Comparison of ENCODE assay signal across 12 cellular contexts in the genomic region with DNA sequence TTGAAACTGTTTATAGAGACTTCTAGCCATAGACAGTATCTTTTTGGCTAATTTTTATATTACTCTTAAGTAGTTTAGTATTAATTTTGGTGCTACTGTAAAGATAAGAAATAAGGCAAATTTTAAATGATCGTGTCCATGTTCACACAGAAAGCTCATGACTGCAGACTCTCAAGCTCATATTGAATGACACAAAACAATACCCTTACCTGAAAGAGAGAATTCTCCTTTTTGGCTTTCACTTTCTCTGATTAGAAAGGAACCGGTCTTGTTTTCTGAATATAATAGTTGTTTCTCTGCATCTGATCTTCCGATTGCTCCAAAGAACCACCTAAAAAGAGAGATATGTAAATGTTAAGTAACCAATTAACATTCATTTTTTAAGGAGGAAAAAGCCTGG. TPM values are rescaled to one million over a fixed set of nuclear protein-coding genes. Genes with fewer than 3 reads are reported as not detected.
A peak's percentile ranks its signal among the peaks of the same experiment; 100 is the strongest.
DNase-seq lines count a peak whose midpoint lies in the region; ATAC-seq and TF ChIP-seq lines count a peak whose summit lies in the region.
"Had no signal": no experiment of that assay in that cellular context is flagged by ENCODE, and none has a peak within 500 bp of the region (broad histone marks: within the 10 kb centered on the region; RNA-seq: fewer than 3 reads in every experiment).

No MANE protein-coding gene starts in this region.

- TF ChIP-seq EP300 in ovary (IDR thresholded peaks at IDR 0.05) = no peak

- H3K4me3 ChIP-seq in ovary = no peak overlapping the region
- H3K4me3 ChIP-seq: SJSA1 had no signal

- ATAC-seq in GM18499 (IDR thresholded peaks at IDR 0.05; ENCODE audit: insufficient read depth, unreplicated experiment) (peak; percentile 85), GM19397 (IDR thresholded peaks at IDR 0.05; ENCODE audit: unreplicated experiment) (peak; percentile 72), HG02642 (IDR thresholded peaks at IDR 0.05; ENCODE audit: poor library complexity, unreplicated experiment) (peak; percentile 84), HG03280 (IDR thresholded peaks at IDR 0.05; ENCODE audit: unreplicated experiment) (peak; percentile 84), HG02840 (IDR thresholded peaks at IDR 0.05; ENCODE audit: low FRiP score, unreplicated experiment) (no peak)

- no peaks in the 10 kb centered on the region for H3K9me3 ChIP-seq in ovary
- H3K9me3 ChIP-seq: SJSA1 had no signal

- no peaks in the 10 kb centered on the region for H3K4me1 ChIP-seq in ovary (ENCODE audit: insufficient read depth)
- H3K4me1 ChIP-seq: SJSA1 had no signal

- DNase-seq in ovary (no peak), NAMALWA (ENCODE audit: low spot score) (no peak), hepatic stellate cell (ENCODE audit: low spot score) (no peak)
- DNase-seq: NCI-H1417, NCI-H748 treated with DMSO at 0.1 percent for 48 hours had no signal

- no peak for TF ChIP-seq POLR2A in ovary (IDR thresholded peaks at IDR 0.05)

- TF ChIP-seq CTCF in ovary (IDR thresholded peaks at IDR 0.05) = no peak

- H3K36me3 ChIP-seq in ovary = no peaks in the 10 kb centered on the region
- H3K36me3 ChIP-seq: SJSA1 had no signal

- WGBS in ovary, 3 donors = 58 to 76% (median 60%) methylated on average over 3 of the region's 3 CpGs

- no peaks in the 10 kb centered on the region for H3K27me3 ChIP-seq in ovary
- H3K27me3 ChIP-seq: SJSA1 had no signal

- no peak overlapping the region for H3K27ac ChIP-seq in ovary
- H3K27ac ChIP-seq: SJSA1 had no signal

- intact Hi-C loops in ovary (cut with DNase I) = no loop called here

RNA-seq across cellular contexts. Expression of a gene that starts 57.0 kb away (rescaled TPM):
- total RNA-seq in ovary = 1 to 10 TPM in 4 of 7 donors, under 1 TPM in 3; 0.38 to 3.2 (median 1.1) TPM
- 1 to 10 TPM in 1 of 2 donors, under 1 TPM in 1; 0.75 to 3.5 TPM for polyA plus RNA-seq in ovary
- total RNA-seq: mononuclear cell had no signal
